1 cellular context compared by ENCODE assay signal in the genomic region with DNA sequence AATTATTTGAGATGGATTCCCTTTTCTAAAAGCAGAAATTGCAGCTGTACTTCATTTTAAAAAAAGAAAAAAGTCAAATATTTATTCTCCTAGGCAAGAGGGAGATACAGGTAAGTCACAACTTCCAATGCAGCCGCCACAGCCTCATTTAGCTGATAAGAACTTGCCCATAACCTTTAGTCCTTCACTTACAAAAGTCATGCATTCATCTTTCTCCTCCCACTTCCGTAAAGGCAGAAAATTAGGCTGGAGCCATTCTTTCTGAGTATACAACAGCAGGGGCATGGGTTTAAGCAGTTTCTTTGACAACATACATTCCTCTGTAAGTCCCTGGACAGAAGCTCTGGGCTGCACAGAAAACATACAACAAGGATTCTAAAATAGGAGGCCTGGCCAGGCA.
A peak's percentile ranks its signal among the peaks of the same experiment; 100 is the strongest.
TF ChIP-seq lines count a peak whose summit lies in the region.

No MANE protein-coding gene starts in this region.

TF ChIP-seq in HepG2, 621 proteins besides CTCF, POLR2A, EP300 and RAD21 (continued from another document and continues in another):
- TF ChIP-seq, protein P1, sequence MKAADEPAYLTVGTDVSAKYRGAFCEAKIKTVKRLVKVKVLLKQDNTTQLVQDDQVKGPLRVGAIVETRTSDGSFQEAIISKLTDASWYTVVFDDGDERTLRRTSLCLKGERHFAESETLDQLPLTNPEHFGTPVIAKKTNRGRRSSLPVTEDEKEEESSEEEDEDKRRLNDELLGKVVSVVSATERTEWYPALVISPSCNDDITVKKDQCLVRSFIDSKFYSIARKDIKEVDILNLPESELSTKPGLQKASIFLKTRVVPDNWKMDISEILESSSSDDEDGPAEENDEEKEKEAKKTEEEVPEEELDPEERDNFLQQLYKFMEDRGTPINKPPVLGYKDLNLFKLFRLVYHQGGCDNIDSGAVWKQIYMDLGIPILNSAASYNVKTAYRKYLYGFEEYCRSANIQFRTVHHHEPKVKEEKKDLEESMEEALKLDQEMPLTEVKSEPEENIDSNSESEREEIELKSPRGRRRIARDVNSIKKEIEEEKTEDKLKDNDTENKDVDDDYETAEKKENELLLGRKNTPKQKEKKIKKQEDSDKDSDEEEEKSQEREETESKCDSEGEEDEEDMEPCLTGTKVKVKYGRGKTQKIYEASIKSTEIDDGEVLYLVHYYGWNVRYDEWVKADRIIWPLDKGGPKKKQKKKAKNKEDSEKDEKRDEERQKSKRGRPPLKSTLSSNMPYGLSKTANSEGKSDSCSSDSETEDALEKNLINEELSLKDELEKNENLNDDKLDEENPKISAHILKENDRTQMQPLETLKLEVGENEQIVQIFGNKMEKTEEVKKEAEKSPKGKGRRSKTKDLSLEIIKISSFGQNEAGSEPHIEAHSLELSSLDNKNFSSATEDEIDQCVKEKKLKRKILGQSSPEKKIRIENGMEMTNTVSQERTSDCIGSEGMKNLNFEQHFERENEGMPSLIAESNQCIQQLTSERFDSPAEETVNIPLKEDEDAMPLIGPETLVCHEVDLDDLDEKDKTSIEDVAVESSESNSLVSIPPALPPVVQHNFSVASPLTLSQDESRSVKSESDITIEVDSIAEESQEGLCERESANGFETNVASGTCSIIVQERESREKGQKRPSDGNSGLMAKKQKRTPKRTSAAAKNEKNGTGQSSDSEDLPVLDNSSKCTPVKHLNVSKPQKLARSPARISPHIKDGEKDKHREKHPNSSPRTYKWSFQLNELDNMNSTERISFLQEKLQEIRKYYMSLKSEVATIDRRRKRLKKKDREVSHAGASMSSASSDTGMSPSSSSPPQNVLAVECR (CRISPR knock-in tag; IDR thresholded peaks at IDR 0.05; ENCODE audit: borderline replicate concordance) = no peak
- TF ChIP-seq, protein P2, sequence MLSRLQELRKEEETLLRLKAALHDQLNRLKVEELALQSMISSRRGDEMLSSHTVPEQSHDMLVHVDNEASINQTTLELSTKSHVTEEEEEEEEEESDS (CRISPR knock-in tag; IDR thresholded peaks at IDR 0.05; ENCODE audit: borderline replicate concordance) = no peak
- TF ChIP-seq ZNF354B (CRISPR knock-in tag; IDR thresholded peaks at IDR 0.05) = no peak
- no peak for TF ChIP-seq DMAP1 (CRISPR knock-in tag; IDR thresholded peaks at IDR 0.05)
- TF ChIP-seq, protein P3, sequence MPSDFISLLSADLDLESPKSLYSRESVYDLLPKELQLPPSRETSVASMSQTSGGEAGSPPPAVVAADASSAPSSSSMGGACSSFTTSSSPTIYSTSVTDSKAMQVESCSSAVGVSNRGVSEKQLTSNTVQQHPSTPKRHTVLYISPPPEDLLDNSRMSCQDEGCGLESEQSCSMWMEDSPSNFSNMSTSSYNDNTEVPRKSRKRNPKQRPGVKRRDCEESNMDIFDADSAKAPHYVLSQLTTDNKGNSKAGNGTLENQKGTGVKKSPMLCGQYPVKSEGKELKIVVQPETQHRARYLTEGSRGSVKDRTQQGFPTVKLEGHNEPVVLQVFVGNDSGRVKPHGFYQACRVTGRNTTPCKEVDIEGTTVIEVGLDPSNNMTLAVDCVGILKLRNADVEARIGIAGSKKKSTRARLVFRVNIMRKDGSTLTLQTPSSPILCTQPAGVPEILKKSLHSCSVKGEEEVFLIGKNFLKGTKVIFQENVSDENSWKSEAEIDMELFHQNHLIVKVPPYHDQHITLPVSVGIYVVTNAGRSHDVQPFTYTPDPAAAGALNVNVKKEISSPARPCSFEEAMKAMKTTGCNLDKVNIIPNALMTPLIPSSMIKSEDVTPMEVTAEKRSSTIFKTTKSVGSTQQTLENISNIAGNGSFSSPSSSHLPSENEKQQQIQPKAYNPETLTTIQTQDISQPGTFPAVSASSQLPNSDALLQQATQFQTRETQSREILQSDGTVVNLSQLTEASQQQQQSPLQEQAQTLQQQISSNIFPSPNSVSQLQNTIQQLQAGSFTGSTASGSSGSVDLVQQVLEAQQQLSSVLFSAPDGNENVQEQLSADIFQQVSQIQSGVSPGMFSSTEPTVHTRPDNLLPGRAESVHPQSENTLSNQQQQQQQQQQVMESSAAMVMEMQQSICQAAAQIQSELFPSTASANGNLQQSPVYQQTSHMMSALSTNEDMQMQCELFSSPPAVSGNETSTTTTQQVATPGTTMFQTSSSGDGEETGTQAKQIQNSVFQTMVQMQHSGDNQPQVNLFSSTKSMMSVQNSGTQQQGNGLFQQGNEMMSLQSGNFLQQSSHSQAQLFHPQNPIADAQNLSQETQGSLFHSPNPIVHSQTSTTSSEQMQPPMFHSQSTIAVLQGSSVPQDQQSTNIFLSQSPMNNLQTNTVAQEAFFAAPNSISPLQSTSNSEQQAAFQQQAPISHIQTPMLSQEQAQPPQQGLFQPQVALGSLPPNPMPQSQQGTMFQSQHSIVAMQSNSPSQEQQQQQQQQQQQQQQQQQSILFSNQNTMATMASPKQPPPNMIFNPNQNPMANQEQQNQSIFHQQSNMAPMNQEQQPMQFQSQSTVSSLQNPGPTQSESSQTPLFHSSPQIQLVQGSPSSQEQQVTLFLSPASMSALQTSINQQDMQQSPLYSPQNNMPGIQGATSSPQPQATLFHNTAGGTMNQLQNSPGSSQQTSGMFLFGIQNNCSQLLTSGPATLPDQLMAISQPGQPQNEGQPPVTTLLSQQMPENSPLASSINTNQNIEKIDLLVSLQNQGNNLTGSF (CRISPR knock-in tag; IDR thresholded peaks at IDR 0.05) = no peak
- TF ChIP-seq MED1 (CRISPR knock-in tag; IDR thresholded peaks at IDR 0.05) = 0 out of 2 replicates have a peak, but pooled peaks have one; percentile 16
- peak; percentile 60 for TF ChIP-seq TCF7 (IDR thresholded peaks at IDR 0.05; ENCODE audit: low read depth)
- no peak for TF ChIP-seq HBP1 (CRISPR knock-in tag; IDR thresholded peaks at IDR 0.05; ENCODE audit: low read depth)
- TF ChIP-seq IRF2 (CRISPR knock-in tag; IDR thresholded peaks at IDR 0.05) = no peak
- no peak for TF ChIP-seq RFXAP (CRISPR knock-in tag; IDR thresholded peaks at IDR 0.05; ENCODE audit: borderline replicate concordance)
- TF ChIP-seq ZNF710 (CRISPR knock-in tag; IDR thresholded peaks at IDR 0.05; ENCODE audit: borderline replicate concordance) = peak; percentile 66; the same call in 1 of the 2 replicates
- TF ChIP-seq NKX3-1 (CRISPR knock-in tag; IDR thresholded peaks at IDR 0.05) = no peak
- TF ChIP-seq FOXO1 (CRISPR knock-in tag; IDR thresholded peaks at IDR 0.05) = no peak
- TF ChIP-seq, protein P4, sequence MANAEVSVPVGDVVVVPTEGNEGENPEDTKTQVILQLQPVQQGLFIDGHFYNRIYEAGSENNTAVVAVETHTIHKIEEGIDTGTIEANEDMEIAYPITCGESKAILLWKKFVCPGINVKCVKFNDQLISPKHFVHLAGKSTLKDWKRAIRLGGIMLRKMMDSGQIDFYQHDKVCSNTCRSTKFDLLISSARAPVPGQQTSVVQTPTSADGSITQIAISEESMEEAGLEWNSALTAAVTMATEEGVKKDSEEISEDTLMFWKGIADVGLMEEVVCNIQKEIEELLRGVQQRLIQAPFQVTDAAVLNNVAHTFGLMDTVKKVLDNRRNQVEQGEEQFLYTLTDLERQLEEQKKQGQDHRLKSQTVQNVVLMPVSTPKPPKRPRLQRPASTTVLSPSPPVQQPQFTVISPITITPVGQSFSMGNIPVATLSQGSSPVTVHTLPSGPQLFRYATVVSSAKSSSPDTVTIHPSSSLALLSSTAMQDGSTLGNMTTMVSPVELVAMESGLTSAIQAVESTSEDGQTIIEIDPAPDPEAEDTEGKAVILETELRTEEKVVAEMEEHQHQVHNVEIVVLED (CRISPR knock-in tag; IDR thresholded peaks at IDR 0.05; ENCODE audit: borderline replicate concordance) = no peak
- TF ChIP-seq, protein P5, sequence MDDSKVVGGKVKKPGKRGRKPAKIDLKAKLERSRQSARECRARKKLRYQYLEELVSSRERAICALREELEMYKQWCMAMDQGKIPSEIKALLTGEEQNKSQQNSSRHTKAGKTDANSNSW (CRISPR knock-in tag; IDR thresholded peaks at IDR 0.05; ENCODE audit: borderline replicate concordance) = no peak
- TF ChIP-seq TARDBP (CRISPR knock-in tag; IDR thresholded peaks at IDR 0.05) = no peak
- TF ChIP-seq XRCC5 (optimal IDR thresholded peaks at IDR 0.05; ENCODE audit: low read length) = no peak
- TF ChIP-seq U2AF1 (optimal IDR thresholded peaks at IDR 0.05; ENCODE audit: low read depth, low read length) = no peak
- no peak for TF ChIP-seq ZFY (CRISPR knock-in tag; IDR thresholded peaks at IDR 0.05)
- TF ChIP-seq GFI1 (CRISPR knock-in tag; IDR thresholded peaks at IDR 0.05; ENCODE audit: borderline replicate concordance) = 0 out of 2 replicates have a peak, but pooled peaks have one; percentile 27
- TF ChIP-seq SOX5 (CRISPR knock-in tag; IDR thresholded peaks at IDR 0.05; ENCODE audit: borderline replicate concordance) = 0 out of 2 replicates have a peak, but pooled peaks have one; percentile 18
- TF ChIP-seq ZNF292 (CRISPR knock-in tag; IDR thresholded peaks at IDR 0.05; ENCODE audit: borderline replicate concordance, low read depth) = no peak
- TF ChIP-seq ZNF274 (CRISPR knock-in tag; IDR thresholded peaks at IDR 0.05) = no peak
- TF ChIP-seq ZNF674 (CRISPR knock-in tag; IDR thresholded peaks at IDR 0.05; ENCODE audit: low read depth) = no peak
- no peak for TF ChIP-seq PBX3 (CRISPR knock-in tag; IDR thresholded peaks at IDR 0.05; ENCODE audit: borderline replicate concordance)
- TF ChIP-seq STAG1 (CRISPR knock-in tag; IDR thresholded peaks at IDR 0.05) = no peak
- 0 out of 2 replicates have a peak, but pooled peaks have one; percentile 20 for TF ChIP-seq ZNF331 (CRISPR knock-in tag; IDR thresholded peaks at IDR 0.05)
- no peak for TF ChIP-seq POLR2AphosphoS5 (IDR thresholded peaks at IDR 0.05; ENCODE audit: low read depth, low read length)
- no peak for TF ChIP-seq ZSCAN12 (CRISPR knock-in tag; IDR thresholded peaks at IDR 0.05)
- no peak for TF ChIP-seq ZNF317 (CRISPR knock-in tag; IDR thresholded peaks at IDR 0.05)
- no peak for TF ChIP-seq SKI (IDR thresholded peaks at IDR 0.05; ENCODE audit: partially characterized antibody)
- TF ChIP-seq NRL (CRISPR knock-in tag; IDR thresholded peaks at IDR 0.05; ENCODE audit: borderline replicate concordance) = no peak
- no peak for TF ChIP-seq ZBTB10 (CRISPR knock-in tag; IDR thresholded peaks at IDR 0.05; ENCODE audit: borderline replicate concordance)
- no peak for TF ChIP-seq SRF (IDR thresholded peaks at IDR 0.05; ENCODE audit: low read depth, low read length)
- TF ChIP-seq PATZ1 (CRISPR knock-in tag; IDR thresholded peaks at IDR 0.05) = peak; percentile 16; the same call in 1 of the 2 replicates
- no peak for TF ChIP-seq ZC3H13 (CRISPR knock-in tag; IDR thresholded peaks at IDR 0.05)
